In the genomic region with DNA sequence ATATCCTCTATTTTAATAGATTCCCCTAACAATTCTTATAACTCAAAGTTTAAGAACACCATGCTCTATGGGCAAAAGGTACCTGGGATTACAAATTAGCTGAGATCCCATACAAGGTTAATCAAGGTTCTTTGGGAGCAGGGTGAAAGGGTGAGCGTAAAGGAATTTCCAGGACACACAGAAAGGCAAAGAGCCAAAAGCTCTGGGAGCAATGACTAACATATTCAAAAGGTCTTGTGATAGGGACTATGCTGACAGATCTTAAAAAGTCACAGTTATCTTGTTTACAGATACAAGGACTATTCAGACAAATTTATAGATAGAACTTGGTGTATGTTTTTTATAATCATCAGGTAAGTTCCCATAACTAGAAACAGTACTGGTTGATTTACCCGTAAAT, we compare ENCODE assay signal across 21 cellular contexts. TPM values are rescaled to one million over a fixed set of nuclear protein-coding genes. Genes with fewer than 3 reads are reported as not detected.
DNase-seq lines count a peak whose midpoint lies in the region; ATAC-seq and TF ChIP-seq lines count a peak whose summit lies in the region.
"Had no signal": no experiment of that assay in that cellular context is flagged by ENCODE, and none has a peak within 500 bp of the region (broad histone marks: within the 10 kb centered on the region; RNA-seq: fewer than 3 reads in every experiment).

No MANE protein-coding gene starts in this region.

- H3K27ac ChIP-seq in right atrium auricular region: peak overlapping the region in 1 of 2 donors; percentile 20
- peak overlapping the region in 3 of 5 donors; percentile 11 to 35 (median 16) for H3K27ac ChIP-seq in adrenal gland
- H3K27ac ChIP-seq in thoracic aorta: peak overlapping the region; percentile 32 to 69
- H3K27ac ChIP-seq: A549 had no signal

- DNase-seq in Right ventricle myocardium superior (no peak), right atrium auricular region (ENCODE audit: low spot score) (no peak), adrenal gland (peak in 5 of 7 donors; percentile 37 to 61 (median 55)), glomerular visceral epithelial cell (ENCODE audit: extremely low spot score) (peak; percentile 25), thoracic aorta (ENCODE audit: low spot score) (no peak), MV-4-11 (lab: John Stamatoyannopoulos, UW) (no peak), NCI-H748 treated with DMSO at 0.1 percent for 48 hours (lab: John Stamatoyannopoulos, UW) (no peak), dedifferentiated amniotic fluid mesenchymal stem cell (ENCODE audit: extremely low spot score) (no peak)
- DNase-seq: CD4-positive, alpha-beta memory T cell; DND-41; left lung; mucosa of descending colon; NCI-H1105; NCI-H524 treated with DMSO at 0.1 percent for 48 hours; nucleus accumbens; right cardiac atrium; stimulated activated naive CD8-positive, alpha-beta T cell treated with anti-CD3 and anti-CD28 coated beads, Interleukin-15, Interleukin-2, amounts not matched to agents 100 U/mL and 50 U/mL, for 24 hours; trophoblast cell had no signal

- no peak overlapping the region for H3K4me3 ChIP-seq in right atrium auricular region
- H3K4me3 ChIP-seq in adrenal gland: no peak overlapping the region
- H3K4me3 ChIP-seq in thoracic aorta: no peak overlapping the region
- H3K4me3 ChIP-seq: A549, GM23338, K562, left lung, mucosa of descending colon had no signal

- WGBS in adrenal gland, 4 donors: 51 to 57% (median 54%) methylated on average over 2 of the region's 2 CpGs

- intact Hi-C loops in Right ventricle myocardium superior (cut with DNase I) (no loop called here), adrenal gland (cut with DNase I) (no loop called here)

- TF ChIP-seq CTCF in right atrium auricular region (IDR thresholded peaks at IDR 0.05) (no peak), adrenal gland (IDR thresholded peaks at IDR 0.05) (no peak), thoracic aorta (IDR thresholded peaks at IDR 0.05) (no peak)

- H3K36me3 ChIP-seq in right atrium auricular region (no peaks in the 10 kb centered on the region), adrenal gland (replicated peaks in 1 of 2) (no peaks in the 10 kb centered on the region), thoracic aorta (no peaks in the 10 kb centered on the region)
- H3K36me3 ChIP-seq: left lung had no signal

- H3K4me1 ChIP-seq in right atrium auricular region: peaks cover 0 to 9% of the 10 kb centered on the region in 2 donors
- no peaks in the 10 kb centered on the region for H3K4me1 ChIP-seq in adrenal gland (replicated peaks in 1 of 2)
- H3K4me1 ChIP-seq in thoracic aorta (ENCODE audit: control insufficient read depth in 1 of 2, low read depth in 2 of 2): peaks cover 11 to 30% of the 10 kb centered on the region in 2 donors
- H3K4me1 ChIP-seq: A549, left lung had no signal

- ATAC-seq in Right ventricle myocardium superior (ENCODE audit: poor library complexity) (peak; percentile 61), thoracic aorta (ENCODE audit: insufficient number of reproducible peaks, low FRiP score, low read depth) (no peak)
- ATAC-seq: A549; GM23338; K562; left lung; mucosa of descending colon; stimulated activated naive CD8-positive, alpha-beta T cell treated with anti-CD3 and anti-CD28 coated beads, Interleukin-15, Interleukin-2, amounts not matched to agents 100 U/mL and 50 U/mL, for 24 hours had no signal

- H3K27me3 ChIP-seq in right atrium auricular region (no peaks in the 10 kb centered on the region), adrenal gland (no peaks in the 10 kb centered on the region), thoracic aorta (replicated peaks; ENCODE audit: insufficient read depth) (no peaks in the 10 kb centered on the region)
- H3K27me3 ChIP-seq: left lung had no signal

- no peaks in the 10 kb centered on the region for H3K9me3 ChIP-seq in right atrium auricular region
- no peaks in the 10 kb centered on the region for H3K9me3 ChIP-seq in adrenal gland (replicated peaks in 1 of 3)
- H3K9me3 ChIP-seq in thoracic aorta: no peaks in the 10 kb centered on the region
- H3K9me3 ChIP-seq: A549, left lung, mucosa of descending colon had no signal

- no peak for TF ChIP-seq POLR2A in adrenal gland (IDR thresholded peaks at IDR 0.05)

RNA-seq across cellular contexts. Expression of gene PPFIBP1, which starts 19.5 kb away (rescaled TPM):
- total RNA-seq in Right ventricle myocardium superior (292 TPM), right atrium auricular region (10 to 100 TPM; 65.2 to 66.0 TPM), adrenal gland (100 to 1,000 TPM in 4 of 8 donors, 10 to 100 TPM in 4; 53.3 to 123 (median 100) TPM), thoracic aorta (100 to 1,000 TPM; 103 to 232 TPM)
- polyA plus RNA-seq in adrenal gland: 10 to 100 TPM in 2 of 3 donors, 1 to 10 TPM in 1; 9.6 to 27.7 (median 24.4) TPM

RNA-seq across cellular contexts. Expression of gene SMCO2, which starts 58.0 kb away (rescaled TPM):
- total RNA-seq in Right ventricle myocardium superior (not detected), right atrium auricular region (not detected), adrenal gland (under 1 TPM in 2 of 8 donors, not detected in 6; 0.42 to 0.54 TPM), thoracic aorta (not detected)
- under 1 TPM in 2 of 3 donors, not detected in 1; 0.57 to 0.88 TPM for polyA plus RNA-seq in adrenal gland
- total RNA-seq: CD4-positive, alpha-beta memory T cell; GM23338; K562; mucosa of descending colon had no signal
- polyA plus RNA-seq: CD4-positive, alpha-beta memory T cell; K562 had no signal

Comparison
In these comparisons a context has a peak if more than half of its experiments do, and no peak if none do; other contexts are left out.
1. DNase-seq: peak in adrenal gland (5 of 7) and glomerular visceral epithelial cell (single experiment); none in Right ventricle myocardium superior (single experiment), right atrium auricular region (single experiment), thoracic aorta (single experiment), MV-4-11 (single experiment), NCI-H748 treated with DMSO at 0.1 percent for 48 hours (single experiment) and dedifferentiated amniotic fluid mesenchymal stem cell (single experiment).